ENCODE assay signal across 1 cellular context in the genomic region with DNA sequence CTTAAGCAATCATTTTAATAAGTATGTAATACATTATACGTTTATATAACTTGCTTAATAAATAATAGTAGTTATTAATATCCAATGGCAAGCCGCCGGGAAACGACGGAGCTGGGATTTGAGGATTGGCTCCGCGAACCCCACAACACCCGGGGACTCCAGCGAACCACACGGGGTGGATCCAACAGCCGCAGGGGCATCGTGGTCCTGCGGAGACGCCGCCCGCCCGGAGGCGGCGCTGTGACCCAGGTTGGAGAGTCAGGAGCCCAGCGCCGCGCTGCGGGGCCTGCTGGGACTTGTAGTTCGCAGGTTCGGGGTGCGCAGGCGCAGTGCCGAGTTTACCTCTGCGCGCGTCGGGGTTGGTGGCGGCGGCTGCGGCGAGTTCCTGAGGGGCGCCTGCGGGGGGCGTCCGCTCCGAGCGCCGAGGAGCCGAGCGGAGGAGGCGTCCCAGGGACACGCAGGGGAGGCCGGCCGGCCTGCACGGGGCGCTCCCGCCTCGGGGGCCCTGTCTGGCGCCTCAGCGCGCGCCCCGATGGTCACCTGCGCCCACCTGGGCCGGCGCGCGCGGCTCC.
TF ChIP-seq lines count a peak whose summit lies in the region.

TSS of gene ZNF554 (plus strand) at position 329 of the 572 bp plus-strand sequence. CDS start at position 533, 204 bp downstream.

TF ChIP-seq in HepG2, 621 proteins besides CTCF, POLR2A, EP300 and RAD21 (continued from another document and continues in another):
- TF ChIP-seq, protein P1, sequence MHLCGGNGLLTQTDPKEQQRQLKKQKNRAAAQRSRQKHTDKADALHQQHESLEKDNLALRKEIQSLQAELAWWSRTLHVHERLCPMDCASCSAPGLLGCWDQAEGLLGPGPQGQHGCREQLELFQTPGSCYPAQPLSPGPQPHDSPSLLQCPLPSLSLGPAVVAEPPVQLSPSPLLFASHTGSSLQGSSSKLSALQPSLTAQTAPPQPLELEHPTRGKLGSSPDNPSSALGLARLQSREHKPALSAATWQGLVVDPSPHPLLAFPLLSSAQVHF (CRISPR knock-in tag; IDR thresholded peaks at IDR 0.05) = no peak
- no peak for TF ChIP-seq EEA1 (CRISPR knock-in tag; IDR thresholded peaks at IDR 0.05; ENCODE audit: borderline replicate concordance)
- no peak for TF ChIP-seq NFKBIZ (CRISPR knock-in tag; IDR thresholded peaks at IDR 0.05)
- no peak for TF ChIP-seq ZNF281 (CRISPR knock-in tag; IDR thresholded peaks at IDR 0.05; ENCODE audit: borderline replicate concordance)
- peak; percentile 66; the same call in 1 of the 2 replicates for TF ChIP-seq KLF6 (CRISPR knock-in tag; IDR thresholded peaks at IDR 0.05)
- peak; percentile 49 for TF ChIP-seq ZSCAN25 (CRISPR knock-in tag; IDR thresholded peaks at IDR 0.05)
- no peak for TF ChIP-seq ZNF256 (CRISPR knock-in tag; conservative IDR thresholded peaks at IDR 0.05)
- TF ChIP-seq RBFOX2 (IDR thresholded peaks at IDR 0.05; ENCODE audit: low read depth, low read length) = peak; percentile 81
- peak; percentile 37; the same call in 1 of the 2 replicates for TF ChIP-seq CCDC6 (CRISPR knock-in tag; IDR thresholded peaks at IDR 0.05)
- TF ChIP-seq NFKB2 (CRISPR knock-in tag; IDR thresholded peaks at IDR 0.05; ENCODE audit: borderline replicate concordance) = no peak; the same call in 1 of the 2 replicates
- 0 out of 2 replicates have a peak, but pooled peaks have one; percentile 48 for TF ChIP-seq ZNF772 (CRISPR knock-in tag; IDR thresholded peaks at IDR 0.05)
- peak; percentile 68 for TF ChIP-seq KMT2A (CRISPR knock-in tag; IDR thresholded peaks at IDR 0.05)
- no peak for TF ChIP-seq ZNF83 (CRISPR knock-in tag; IDR thresholded peaks at IDR 0.05; ENCODE audit: borderline replicate concordance)
- TF ChIP-seq LRRFIP1 (CRISPR knock-in tag; conservative IDR thresholded peaks at IDR 0.05) = no peak
- TF ChIP-seq STAT5B (CRISPR knock-in tag; IDR thresholded peaks at IDR 0.05) = no peak
- no peak for TF ChIP-seq SOX13 (IDR thresholded peaks at IDR 0.05)
- peak in 1 of 2 experiments; percentile 48; a peak in 1 of 4 replicates for TF ChIP-seq SOX13 (CRISPR knock-in tag; conservative IDR thresholded peaks at IDR 0.05 in 1 of 2, IDR thresholded peaks at IDR 0.05 in 1 of 2)
- TF ChIP-seq POGZ (CRISPR knock-in tag; IDR thresholded peaks at IDR 0.05) = peak; percentile 88
- TF ChIP-seq MAX (IDR thresholded peaks at IDR 0.05) = peak; percentile 66
- TF ChIP-seq ZNF260 (CRISPR knock-in tag; IDR thresholded peaks at IDR 0.05; ENCODE audit: borderline replicate concordance, low read depth) = no peak
- TF ChIP-seq CSRNP2 (CRISPR knock-in tag; conservative IDR thresholded peaks at IDR 0.05; ENCODE audit: low read depth) = no peak
- TF ChIP-seq MIER2 (CRISPR knock-in tag; IDR thresholded peaks at IDR 0.05) = peak; percentile 24; the same call in 1 of the 2 replicates
- TF ChIP-seq ZNF317 (CRISPR knock-in tag; IDR thresholded peaks at IDR 0.05) = peak; percentile 55; the same call in 1 of the 2 replicates
- no peak for TF ChIP-seq ZNF326 (CRISPR knock-in tag; IDR thresholded peaks at IDR 0.05; ENCODE audit: borderline replicate concordance)
- TF ChIP-seq SP2 (CRISPR knock-in tag; IDR thresholded peaks at IDR 0.05) = peak; percentile 58
- no peak for TF ChIP-seq TCF12 (IDR thresholded peaks at IDR 0.05)
- no peak for TF ChIP-seq TCF12 (CRISPR knock-in tag; IDR thresholded peaks at IDR 0.05)
- no peak; the same call in 1 of the 2 replicates for TF ChIP-seq KLF11 (CRISPR knock-in tag; IDR thresholded peaks at IDR 0.05)
- TF ChIP-seq ZNF142 (CRISPR knock-in tag; IDR thresholded peaks at IDR 0.05) = no peak
- no peak for TF ChIP-seq MTA3 (CRISPR knock-in tag; IDR thresholded peaks at IDR 0.05)
- TF ChIP-seq ZNF839 (CRISPR knock-in tag; IDR thresholded peaks at IDR 0.05; ENCODE audit: borderline replicate concordance) = no peak
- TF ChIP-seq ZNF639 (CRISPR knock-in tag; conservative IDR thresholded peaks at IDR 0.05) = no peak; the same call in 1 of the 2 replicates
- TF ChIP-seq ZNF780A (CRISPR knock-in tag; IDR thresholded peaks at IDR 0.05) = no peak
- TF ChIP-seq MBD4 (IDR thresholded peaks at IDR 0.05; ENCODE audit: borderline replicate concordance, low read length) = no peak
- TF ChIP-seq NFYC (CRISPR knock-in tag; IDR thresholded peaks at IDR 0.05) = peak; percentile 64; the same call in 1 of the 2 replicates
- no peak for TF ChIP-seq ZNF383 (CRISPR knock-in tag; IDR thresholded peaks at IDR 0.05; ENCODE audit: borderline replicate concordance)
- peak; percentile 69; the same call in 1 of the 2 replicates for TF ChIP-seq ARID5B (CRISPR knock-in tag; IDR thresholded peaks at IDR 0.05)
- TF ChIP-seq ZNF784 (CRISPR knock-in tag; IDR thresholded peaks at IDR 0.05; ENCODE audit: borderline replicate concordance) = no peak
- TF ChIP-seq NCOA5 (CRISPR knock-in tag; IDR thresholded peaks at IDR 0.05) = no peak
